Comparison of ENCODE assay signal across 22 cellular contexts in genomic region chr7:106344206-106344605, GRCh38. TPM values are rescaled to one million over a fixed set of nuclear protein-coding genes. Genes with fewer than 3 reads are reported as not detected.
DNase-seq lines count a peak whose midpoint lies in the region; ATAC-seq and TF ChIP-seq lines count a peak whose summit lies in the region.
"Had no signal": no experiment of that assay in that cellular context is flagged by ENCODE, and none has a peak within 500 bp of the region (broad histone marks: within the 10 kb centered on the region; RNA-seq: fewer than 3 reads in every experiment).

No MANE protein-coding gene starts in this region.

- peaks cover 62% of the 10 kb centered on the region for H3K4me1 Mint-ChIP-seq in activated T-cell treated with anti-CD3 and anti-CD28 coated beads, Interleukin-2, amount 50 U/mL, for 72 hours (ENCODE audit: low read depth)
- peaks cover 67% of the 10 kb centered on the region for H3K4me1 Mint-ChIP-seq in activated naive CD8-positive, alpha-beta T cell treated with anti-CD3 and anti-CD28 coated beads, Interleukin-2, amount 50 U/mL, for 24 hours
- peaks cover 37% of the 10 kb centered on the region for H3K4me1 Mint-ChIP-seq in stimulated activated memory B cell treated with anti-CD40 and anti-IgM and Interleukin-4, amounts not matched to agents 10 μg/mL and 1 μg/mL and 100 μg/mL, for 72 hours

- peaks cover 6% of the 10 kb centered on the region for H3K9me3 ChIP-seq in smooth muscle cell (replicated peaks; ENCODE audit: low read depth)

- no peaks in the 10 kb centered on the region for H3K36me3 ChIP-seq in smooth muscle cell (ENCODE audit: low read depth)

- H3K4me1 ChIP-seq in smooth muscle cell (ENCODE audit: low read depth), result peaks cover 10% of the 10 kb centered on the region

- no peaks in the 10 kb centered on the region for H3K27me3 ChIP-seq in HL-60 (ENCODE audit: insufficient read depth, poor library complexity, severe bottlenecking)
- H3K27me3 ChIP-seq in smooth muscle cell (ENCODE audit: low read depth), result no peaks in the 10 kb centered on the region

- H2AFZ ChIP-seq in smooth muscle cell (ENCODE audit: low read depth), result no peak overlapping the region
- H2AFZ ChIP-seq: GM23248 had no signal

- H3K79me2 ChIP-seq in smooth muscle cell (ENCODE audit: low read depth), result no peaks in the 10 kb centered on the region

- peak overlapping the region; percentile 99 for H3K27ac Mint-ChIP-seq in activated T-cell treated with anti-CD3 and anti-CD28 coated beads, Interleukin-2, amount 50 U/mL, for 72 hours
- peak overlapping the region; percentile 99 for H3K27ac Mint-ChIP-seq in activated naive CD8-positive, alpha-beta T cell treated with anti-CD3 and anti-CD28 coated beads, Interleukin-2, amount 50 U/mL, for 24 hours
- no peak overlapping the region for H3K27ac Mint-ChIP-seq in stimulated activated memory B cell treated with anti-CD40 and anti-IgM and Interleukin-4, amounts not matched to agents 10 μg/mL and 1 μg/mL and 100 μg/mL, for 72 hours

- H3K4me2 ChIP-seq in smooth muscle cell, result no peak overlapping the region

- H3K27me3 Mint-ChIP-seq in activated T-cell treated with anti-CD3 and anti-CD28 coated beads, Interleukin-2, amount 50 U/mL, for 72 hours (ENCODE audit: low read depth), result peaks cover 6% of the 10 kb centered on the region
- no peaks in the 10 kb centered on the region for H3K27me3 Mint-ChIP-seq in activated naive CD8-positive, alpha-beta T cell treated with anti-CD3 and anti-CD28 coated beads, Interleukin-2, amount 50 U/mL, for 24 hours
- no peaks in the 10 kb centered on the region for H3K27me3 Mint-ChIP-seq in stimulated activated memory B cell treated with anti-CD40 and anti-IgM and Interleukin-4, amounts not matched to agents 10 μg/mL and 1 μg/mL and 100 μg/mL, for 72 hours

- no peak for DNase-seq in activated T-cell treated with anti-CD3 and anti-CD28 coated beads, Interleukin-2, amount 50 U/mL, for 72 hours
- DNase-seq in activated T-cell treated with anti-CD3 and anti-CD28 coated beads, Interleukin-2, amount 50 U/mL, for 1 hour, result no peak
- DNase-seq in HL-60 (ENCODE audit: low read depth in 1 of 2, low spot score in 1 of 2) (no peak), smooth muscle cell (lab: John Stamatoyannopoulos, UW; ENCODE audit: unreplicated experiment) (no peak), SW 1271 (lab: John Stamatoyannopoulos, UW) (no peak), posterior cingulate gyrus (no peak)
- no peak for DNase-seq in activated naive CD8-positive, alpha-beta T cell treated with anti-CD3 and anti-CD28 coated beads, Interleukin-2, amount 50 U/mL, for 24 hours
- DNase-seq: ACHN; activated CD4-positive, alpha-beta T cell treated with anti-CD3 and anti-CD28 coated beads for 4 hours; activated CD8-positive, alpha-beta memory T cell treated with anti-CD3 and anti-CD28 coated beads, Interleukin-2, amount 50 U/mL, for 4 hours; activated naive CD4-positive, alpha-beta T cell treated with Interleukin-2 at 50 U/mL for 16 hours; C1 segment of cervical spinal cord; effector CD4-positive, alpha-beta T cell; GM23248; hippocampal formation; mucosa of descending colon; NCI-H1092 treated with DMSO at 0.1 percent for 48 hours; NCI-H1930; NCI-H226; SHP77; stimulated activated CD4-positive, alpha-beta T cell treated with anti-CD3 and anti-CD28 coated beads, Interleukin-4, amount 100 ng/mL, for 24 hours had no signal

- H3K9me3 Mint-ChIP-seq in activated T-cell treated with anti-CD3 and anti-CD28 coated beads, Interleukin-2, amount 50 U/mL, for 72 hours, result peaks cover 31 to 38% of the 10 kb centered on the region in 2 donors
- H3K9me3 Mint-ChIP-seq in activated naive CD8-positive, alpha-beta T cell treated with anti-CD3 and anti-CD28 coated beads, Interleukin-2, amount 50 U/mL, for 24 hours, result peaks cover 63% of the 10 kb centered on the region
- peaks cover 45% of the 10 kb centered on the region for H3K9me3 Mint-ChIP-seq in stimulated activated memory B cell treated with anti-CD40 and anti-IgM and Interleukin-4, amounts not matched to agents 10 μg/mL and 1 μg/mL and 100 μg/mL, for 72 hours

- intact Hi-C loops in posterior cingulate gyrus (cut with DNase I), result no loop called here

- no peaks in the 10 kb centered on the region for H4K20me1 ChIP-seq in smooth muscle cell (ENCODE audit: low read depth)

- H3K36me3 Mint-ChIP-seq in activated T-cell treated with anti-CD3 and anti-CD28 coated beads, Interleukin-2, amount 50 U/mL, for 72 hours (ENCODE audit: insufficient read depth in 2 of 2), result peaks cover 51 to 62% of the 10 kb centered on the region in 2 donors
- H3K36me3 Mint-ChIP-seq in activated naive CD8-positive, alpha-beta T cell treated with anti-CD3 and anti-CD28 coated beads, Interleukin-2, amount 50 U/mL, for 24 hours (ENCODE audit: low read depth), result peaks cover 69% of the 10 kb centered on the region
- H3K36me3 Mint-ChIP-seq in stimulated activated memory B cell treated with anti-CD40 and anti-IgM and Interleukin-4, amounts not matched to agents 10 μg/mL and 1 μg/mL and 100 μg/mL, for 72 hours, result peaks cover 22% of the 10 kb centered on the region

- H3K4me3 Mint-ChIP-seq in activated T-cell treated with anti-CD3 and anti-CD28 coated beads, Interleukin-2, amount 50 U/mL, for 72 hours, result no peak overlapping the region
- H3K4me3 Mint-ChIP-seq in activated naive CD8-positive, alpha-beta T cell treated with anti-CD3 and anti-CD28 coated beads, Interleukin-2, amount 50 U/mL, for 24 hours, result peak overlapping the region; percentile 30
- H3K4me3 Mint-ChIP-seq in stimulated activated memory B cell treated with anti-CD40 and anti-IgM and Interleukin-4, amounts not matched to agents 10 μg/mL and 1 μg/mL and 100 μg/mL, for 72 hours, result no peak overlapping the region

- 90% methylated on average over 3 of the region's 3 CpGs for WGBS in smooth muscle cell (ENCODE audit: low lambda C conversion rate)

- TF ChIP-seq CTCF in HL-60 (IDR thresholded peaks at IDR 0.05; ENCODE audit: insufficient read depth, low read length), result no peak
- TF ChIP-seq CTCF in smooth muscle cell (IDR thresholded peaks at IDR 0.05; ENCODE audit: borderline replicate concordance, insufficient read depth, poor library complexity, severe bottlenecking), result no peak

- H3F3A ChIP-seq in smooth muscle cell (ENCODE audit: low read depth), result peaks cover 8% of the 10 kb centered on the region

- peak overlapping the region; percentile 67 for H3K27ac ChIP-seq in HL-60 (replicated peaks)
- peak overlapping the region; percentile 98 for H3K27ac ChIP-seq in smooth muscle cell (ENCODE audit: low read depth)
- H3K27ac ChIP-seq: GM23248 had no signal

- ATAC-seq in activated T-cell treated with anti-CD3 and anti-CD28 coated beads, Interleukin-2, amount 50 U/mL, for 72 hours (replicated peaks in 1 of 2), result no peak
- ATAC-seq in activated naive CD8-positive, alpha-beta T cell treated with anti-CD3 and anti-CD28 coated beads, Interleukin-2, amount 50 U/mL, for 24 hours, result no peak
- no peak for ATAC-seq in stimulated activated memory B cell treated with anti-CD40 and anti-IgM and Interleukin-4, amounts not matched to agents 10 μg/mL and 1 μg/mL and 100 μg/mL, for 72 hours

- H3K4me3 ChIP-seq in HL-60 (replicated peaks; ENCODE audit: insufficient read depth, low read length), result no peak overlapping the region
- no peak overlapping the region for H3K4me3 ChIP-seq in smooth muscle cell
- H3K4me3 ChIP-seq: GM23248, mucosa of descending colon had no signal

- H3K9ac ChIP-seq in smooth muscle cell (ENCODE audit: low read depth), result no peak overlapping the region
- H3K9ac ChIP-seq: GM23248 had no signal

RNA-seq across cellular contexts. Expression of gene NAMPT, which starts 59.4 kb away (rescaled TPM):
- total RNA-seq in activated T-cell treated with anti-CD3 and anti-CD28 coated beads, Interleukin-2, amount 50 U/mL, for 72 hours, result 1,000 to 10,000 TPM in 1 of 2 donors, 100 to 1,000 TPM in 1; 819 to 1,006 TPM
- 189 and 239 TPM in 2 replicates for total RNA-seq in smooth muscle cell
- polyA plus RNA-seq in smooth muscle cell, result 49.1 and 53.3 TPM in 2 replicates
